Comparison of ENCODE assay signal across 1 cellular context in the genomic region with DNA sequence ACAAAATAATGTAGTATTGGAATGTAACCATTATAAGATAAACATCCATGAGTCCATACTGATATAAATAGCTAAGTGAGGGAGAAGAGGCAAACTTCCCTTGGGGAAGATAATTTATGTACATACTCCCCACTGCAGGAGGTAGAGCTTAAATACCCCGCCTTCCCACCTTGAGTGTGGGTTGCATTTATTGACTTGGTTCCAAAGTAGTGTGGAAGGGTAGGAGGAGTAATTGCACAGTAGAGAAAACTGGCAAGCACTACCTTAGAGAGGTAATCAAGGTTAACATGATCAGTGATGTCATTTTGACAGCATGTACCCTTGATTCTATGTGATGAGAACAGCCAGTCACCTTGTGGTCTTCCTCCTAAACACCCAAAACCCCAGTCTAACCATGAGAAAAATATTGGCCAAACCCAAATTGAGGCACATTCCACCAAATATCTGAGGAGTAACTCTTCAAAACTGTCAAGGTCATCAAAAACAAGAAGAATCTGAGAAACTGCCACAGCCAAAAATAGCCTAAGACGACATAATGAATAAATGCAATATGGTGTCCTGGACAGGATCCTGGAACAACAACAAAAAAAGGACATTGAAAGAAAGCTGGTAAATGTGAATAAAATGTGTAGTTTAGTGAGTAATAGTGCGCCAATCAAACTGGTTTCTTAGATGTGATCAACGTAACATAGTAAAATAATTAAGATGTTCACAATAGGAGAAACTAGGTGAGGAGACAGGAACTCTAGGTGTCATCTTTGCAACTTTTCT.
A peak's percentile ranks its signal among the peaks of the same experiment; 100 is the strongest.
TF ChIP-seq lines count a peak whose summit lies in the region.

No MANE protein-coding gene starts in this region.

TF ChIP-seq in K562, 482 proteins besides CTCF, POLR2A, EP300 and RAD21 (continued from another document and continues in another):
- TF ChIP-seq EZH2 (IDR thresholded peaks at IDR 0.05; ENCODE audit: borderline replicate concordance, low read depth, low read length) (no peak), BMI1 (IDR thresholded peaks at IDR 0.05; ENCODE audit: low read length) (no peak), CBFA2T2 (conservative IDR thresholded peaks at IDR 0.05) (no peak), SMARCE1 (IDR thresholded peaks at IDR 0.05) (0 out of 2 replicates have a peak, but pooled peaks have one; percentile 31), PYGO2 (tag; IDR thresholded peaks at IDR 0.05) (no peak), ZZZ3 (IDR thresholded peaks at IDR 0.05) (no peak), ZNF23 (CRISPR knock-in tag; IDR thresholded peaks at IDR 0.05) (no peak), BRD9 (IDR thresholded peaks at IDR 0.05; ENCODE audit: low read depth, partially characterized antibody) (peak; percentile 34), U2AF1 (optimal IDR thresholded peaks at IDR 0.05; ENCODE audit: low read depth, low read length) (no peak), CHD1 (IDR thresholded peaks at IDR 0.05; ENCODE audit: low read length) (no peak), ARID2 (IDR thresholded peaks at IDR 0.05) (0 out of 2 replicates have a peak, but pooled peaks have one; percentile 29), DIDO1 (tag; IDR thresholded peaks at IDR 0.05; ENCODE audit: low read depth) (no peak), SRSF1 (IDR thresholded peaks at IDR 0.05; ENCODE audit: low read depth, low read length) (no peak), MCM3 (IDR thresholded peaks at IDR 0.05) (no peak), SOX6 (IDR thresholded peaks at IDR 0.05) (no peak), ZNF589 (CRISPR knock-in tag; IDR thresholded peaks at IDR 0.05; ENCODE audit: low read depth) (no peak), BRD4 (IDR thresholded peaks at IDR 0.05) (no peak), C11orf30 (IDR thresholded peaks at IDR 0.05; ENCODE audit: low read depth) (peak; percentile 95), TAL1 (IDR thresholded peaks at IDR 0.05) (no peak), HNRNPK (IDR thresholded peaks at IDR 0.05; ENCODE audit: low read depth, low read length, poor library complexity, severe bottlenecking) (no peak), ZNF282 (CRISPR knock-in tag; IDR thresholded peaks at IDR 0.05) (no peak)
- TF ChIP-seq, protein P1, sequence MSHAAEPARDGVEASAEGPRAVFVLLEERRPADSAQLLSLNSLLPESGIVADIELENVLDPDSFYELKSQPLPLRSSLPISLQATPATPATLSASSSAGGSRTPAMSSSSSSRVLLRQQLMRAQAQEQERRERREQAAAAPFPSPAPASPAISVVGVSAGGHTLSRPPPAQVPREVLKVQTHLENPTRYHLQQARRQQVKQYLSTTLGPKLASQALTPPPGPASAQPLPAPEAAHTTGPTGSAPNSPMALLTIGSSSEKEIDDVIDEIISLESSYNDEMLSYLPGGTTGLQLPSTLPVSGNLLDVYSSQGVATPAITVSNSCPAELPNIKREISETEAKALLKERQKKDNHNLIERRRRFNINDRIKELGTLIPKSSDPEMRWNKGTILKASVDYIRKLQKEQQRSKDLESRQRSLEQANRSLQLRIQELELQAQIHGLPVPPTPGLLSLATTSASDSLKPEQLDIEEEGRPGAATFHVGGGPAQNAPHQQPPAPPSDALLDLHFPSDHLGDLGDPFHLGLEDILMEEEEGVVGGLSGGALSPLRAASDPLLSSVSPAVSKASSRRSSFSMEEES (CRISPR knock-in tag; IDR thresholded peaks at IDR 0.05) = no peak
- TF ChIP-seq, protein P2, sequence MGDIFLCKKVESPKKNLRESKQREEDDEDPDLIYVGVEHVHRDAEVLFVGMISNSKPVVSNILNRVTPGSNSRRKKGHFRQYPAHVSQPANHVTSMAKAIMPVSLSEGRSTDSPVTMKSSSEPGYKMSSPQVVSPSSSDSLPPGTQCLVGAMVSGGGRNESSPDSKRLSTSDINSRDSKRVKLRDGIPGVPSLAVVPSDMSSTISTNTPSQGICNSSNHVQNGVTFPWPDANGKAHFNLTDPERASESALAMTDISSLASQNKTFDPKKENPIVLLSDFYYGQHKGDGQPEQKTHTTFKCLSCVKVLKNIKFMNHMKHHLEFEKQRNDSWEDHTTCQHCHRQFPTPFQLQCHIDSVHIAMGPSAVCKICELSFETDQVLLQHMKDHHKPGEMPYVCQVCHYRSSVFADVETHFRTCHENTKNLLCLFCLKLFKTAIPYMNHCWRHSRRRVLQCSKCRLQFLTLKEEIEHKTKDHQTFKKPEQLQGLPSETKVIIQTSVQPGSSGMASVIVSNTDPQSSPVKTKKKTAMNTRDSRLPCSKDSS (IDR thresholded peaks at IDR 0.05; ENCODE audit: low read depth, partially characterized antibody) = no peak
- TF ChIP-seq, protein P3, sequence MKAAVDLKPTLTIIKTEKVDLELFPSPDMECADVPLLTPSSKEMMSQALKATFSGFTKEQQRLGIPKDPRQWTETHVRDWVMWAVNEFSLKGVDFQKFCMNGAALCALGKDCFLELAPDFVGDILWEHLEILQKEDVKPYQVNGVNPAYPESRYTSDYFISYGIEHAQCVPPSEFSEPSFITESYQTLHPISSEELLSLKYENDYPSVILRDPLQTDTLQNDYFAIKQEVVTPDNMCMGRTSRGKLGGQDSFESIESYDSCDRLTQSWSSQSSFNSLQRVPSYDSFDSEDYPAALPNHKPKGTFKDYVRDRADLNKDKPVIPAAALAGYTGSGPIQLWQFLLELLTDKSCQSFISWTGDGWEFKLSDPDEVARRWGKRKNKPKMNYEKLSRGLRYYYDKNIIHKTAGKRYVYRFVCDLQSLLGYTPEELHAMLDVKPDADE (conservative IDR thresholded peaks at IDR 0.05; ENCODE audit: control insufficient read depth, low read depth, low read length) = no peak
- TF ChIP-seq, protein P4, sequence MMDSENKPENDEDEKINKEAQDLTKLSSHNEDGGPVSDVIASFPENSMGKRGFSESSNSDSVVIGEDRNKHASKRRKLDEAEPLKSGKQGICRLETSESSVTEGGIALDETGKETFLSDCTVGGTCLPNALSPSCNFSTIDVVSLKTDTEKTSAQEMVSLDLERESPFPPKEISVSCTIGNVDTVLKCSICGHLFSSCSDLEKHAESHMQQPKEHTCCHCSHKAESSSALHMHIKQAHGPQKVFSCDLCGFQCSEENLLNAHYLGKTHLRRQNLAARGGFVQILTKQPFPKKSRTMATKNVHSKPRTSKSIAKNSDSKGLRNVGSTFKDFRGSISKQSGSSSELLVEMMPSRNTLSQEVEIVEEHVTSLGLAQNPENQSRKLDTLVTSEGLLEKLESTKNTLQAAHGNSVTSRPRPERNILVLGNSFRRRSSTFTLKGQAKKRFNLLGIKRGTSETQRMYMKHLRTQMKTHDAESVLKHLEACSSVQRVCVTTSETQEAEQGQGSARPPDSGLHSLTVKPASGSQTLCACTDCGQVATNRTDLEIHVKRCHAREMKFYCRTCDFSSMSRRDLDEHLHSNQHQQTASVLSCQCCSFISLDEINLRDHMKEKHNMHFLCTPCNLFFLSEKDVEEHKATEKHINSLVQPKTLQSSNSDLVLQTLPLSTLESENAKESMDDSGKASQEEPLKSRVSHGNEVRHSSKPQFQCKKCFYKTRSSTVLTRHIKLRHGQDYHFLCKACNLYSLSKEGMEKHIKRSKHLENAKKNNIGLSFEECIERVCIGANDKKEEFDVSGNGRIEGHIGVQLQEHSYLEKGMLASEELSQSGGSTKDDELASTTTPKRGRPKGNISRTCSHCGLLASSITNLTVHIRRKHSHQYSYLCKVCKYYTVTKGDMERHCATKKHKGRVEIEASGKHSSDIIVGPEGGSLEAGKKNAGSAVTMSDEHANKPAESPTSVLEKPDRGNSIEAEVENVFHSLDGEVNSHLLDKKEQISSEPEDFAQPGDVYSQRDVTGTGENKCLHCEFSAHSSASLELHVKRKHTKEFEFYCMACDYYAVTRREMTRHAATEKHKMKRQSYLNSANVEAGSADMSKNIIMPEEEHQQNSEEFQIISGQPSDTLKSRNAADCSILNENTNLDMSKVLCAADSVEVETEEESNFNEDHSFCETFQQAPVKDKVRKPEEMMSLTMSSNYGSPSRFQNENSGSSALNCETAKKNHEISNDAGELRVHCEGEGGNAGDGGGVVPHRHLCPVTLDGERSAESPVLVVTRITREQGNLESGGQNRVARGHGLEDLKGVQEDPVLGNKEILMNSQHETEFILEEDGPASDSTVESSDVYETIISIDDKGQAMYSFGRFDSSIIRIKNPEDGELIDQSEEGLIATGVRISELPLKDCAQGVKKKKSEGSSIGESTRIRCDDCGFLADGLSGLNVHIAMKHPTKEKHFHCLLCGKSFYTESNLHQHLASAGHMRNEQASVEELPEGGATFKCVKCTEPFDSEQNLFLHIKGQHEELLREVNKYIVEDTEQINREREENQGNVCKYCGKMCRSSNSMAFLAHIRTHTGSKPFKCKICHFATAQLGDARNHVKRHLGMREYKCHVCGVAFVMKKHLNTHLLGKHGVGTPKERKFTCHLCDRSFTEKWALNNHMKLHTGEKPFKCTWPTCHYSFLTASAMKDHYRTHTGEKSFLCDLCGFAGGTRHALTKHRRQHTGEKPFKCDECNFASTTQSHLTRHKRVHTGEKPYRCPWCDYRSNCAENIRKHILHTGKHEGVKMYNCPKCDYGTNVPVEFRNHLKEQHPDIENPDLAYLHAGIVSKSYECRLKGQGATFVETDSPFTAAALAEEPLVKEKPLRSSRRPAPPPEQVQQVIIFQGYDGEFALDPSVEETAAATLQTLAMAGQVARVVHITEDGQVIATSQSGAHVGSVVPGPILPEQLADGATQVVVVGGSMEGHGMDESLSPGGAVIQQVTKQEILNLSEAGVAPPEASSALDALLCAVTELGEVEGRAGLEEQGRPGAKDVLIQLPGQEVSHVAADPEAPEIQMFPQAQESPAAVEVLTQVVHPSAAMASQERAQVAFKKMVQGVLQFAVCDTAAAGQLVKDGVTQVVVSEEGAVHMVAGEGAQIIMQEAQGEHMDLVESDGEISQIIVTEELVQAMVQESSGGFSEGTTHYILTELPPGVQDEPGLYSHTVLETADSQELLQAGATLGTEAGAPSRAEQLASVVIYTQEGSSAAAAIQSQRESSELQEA (IDR thresholded peaks at IDR 0.05; ENCODE audit: low read depth) = no peak
- TF ChIP-seq, protein P5, sequence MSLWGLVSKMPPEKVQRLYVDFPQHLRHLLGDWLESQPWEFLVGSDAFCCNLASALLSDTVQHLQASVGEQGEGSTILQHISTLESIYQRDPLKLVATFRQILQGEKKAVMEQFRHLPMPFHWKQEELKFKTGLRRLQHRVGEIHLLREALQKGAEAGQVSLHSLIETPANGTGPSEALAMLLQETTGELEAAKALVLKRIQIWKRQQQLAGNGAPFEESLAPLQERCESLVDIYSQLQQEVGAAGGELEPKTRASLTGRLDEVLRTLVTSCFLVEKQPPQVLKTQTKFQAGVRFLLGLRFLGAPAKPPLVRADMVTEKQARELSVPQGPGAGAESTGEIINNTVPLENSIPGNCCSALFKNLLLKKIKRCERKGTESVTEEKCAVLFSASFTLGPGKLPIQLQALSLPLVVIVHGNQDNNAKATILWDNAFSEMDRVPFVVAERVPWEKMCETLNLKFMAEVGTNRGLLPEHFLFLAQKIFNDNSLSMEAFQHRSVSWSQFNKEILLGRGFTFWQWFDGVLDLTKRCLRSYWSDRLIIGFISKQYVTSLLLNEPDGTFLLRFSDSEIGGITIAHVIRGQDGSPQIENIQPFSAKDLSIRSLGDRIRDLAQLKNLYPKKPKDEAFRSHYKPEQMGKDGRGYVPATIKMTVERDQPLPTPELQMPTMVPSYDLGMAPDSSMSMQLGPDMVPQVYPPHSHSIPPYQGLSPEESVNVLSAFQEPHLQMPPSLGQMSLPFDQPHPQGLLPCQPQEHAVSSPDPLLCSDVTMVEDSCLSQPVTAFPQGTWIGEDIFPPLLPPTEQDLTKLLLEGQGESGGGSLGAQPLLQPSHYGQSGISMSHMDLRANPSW (CRISPR knock-in tag; IDR thresholded peaks at IDR 0.05) = no peak
- TF ChIP-seq, protein P6, sequence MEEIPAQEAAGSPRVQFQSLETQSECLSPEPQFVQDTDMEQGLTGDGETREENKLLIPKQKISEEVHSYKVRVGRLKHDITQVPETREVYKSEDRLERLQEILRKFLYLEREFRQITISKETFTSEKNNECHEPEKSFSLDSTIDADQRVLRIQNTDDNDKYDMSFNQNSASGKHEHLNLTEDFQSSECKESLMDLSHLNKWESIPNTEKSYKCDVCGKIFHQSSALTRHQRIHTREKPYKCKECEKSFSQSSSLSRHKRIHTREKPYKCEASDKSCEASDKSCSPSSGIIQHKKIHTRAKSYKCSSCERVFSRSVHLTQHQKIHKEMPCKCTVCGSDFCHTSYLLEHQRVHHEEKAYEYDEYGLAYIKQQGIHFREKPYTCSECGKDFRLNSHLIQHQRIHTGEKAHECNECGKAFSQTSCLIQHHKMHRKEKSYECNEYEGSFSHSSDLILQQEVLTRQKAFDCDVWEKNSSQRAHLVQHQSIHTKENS (CRISPR knock-in tag; IDR thresholded peaks at IDR 0.05) = no peak
- TF ChIP-seq, protein P7, sequence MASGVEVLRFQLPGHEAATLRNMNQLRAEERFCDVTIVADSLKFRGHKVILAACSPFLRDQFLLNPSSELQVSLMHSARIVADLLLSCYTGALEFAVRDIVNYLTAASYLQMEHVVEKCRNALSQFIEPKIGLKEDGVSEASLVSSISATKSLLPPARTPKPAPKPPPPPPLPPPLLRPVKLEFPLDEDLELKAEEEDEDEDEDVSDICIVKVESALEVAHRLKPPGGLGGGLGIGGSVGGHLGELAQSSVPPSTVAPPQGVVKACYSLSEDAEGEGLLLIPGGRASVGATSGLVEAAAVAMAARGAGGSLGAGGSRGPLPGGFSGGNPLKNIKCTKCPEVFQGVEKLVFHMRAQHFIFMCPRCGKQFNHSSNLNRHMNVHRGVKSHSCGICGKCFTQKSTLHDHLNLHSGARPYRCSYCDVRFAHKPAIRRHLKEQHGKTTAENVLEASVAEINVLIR (CRISPR knock-in tag; IDR thresholded peaks at IDR 0.05) = no peak
- TF ChIP-seq, protein P8, sequence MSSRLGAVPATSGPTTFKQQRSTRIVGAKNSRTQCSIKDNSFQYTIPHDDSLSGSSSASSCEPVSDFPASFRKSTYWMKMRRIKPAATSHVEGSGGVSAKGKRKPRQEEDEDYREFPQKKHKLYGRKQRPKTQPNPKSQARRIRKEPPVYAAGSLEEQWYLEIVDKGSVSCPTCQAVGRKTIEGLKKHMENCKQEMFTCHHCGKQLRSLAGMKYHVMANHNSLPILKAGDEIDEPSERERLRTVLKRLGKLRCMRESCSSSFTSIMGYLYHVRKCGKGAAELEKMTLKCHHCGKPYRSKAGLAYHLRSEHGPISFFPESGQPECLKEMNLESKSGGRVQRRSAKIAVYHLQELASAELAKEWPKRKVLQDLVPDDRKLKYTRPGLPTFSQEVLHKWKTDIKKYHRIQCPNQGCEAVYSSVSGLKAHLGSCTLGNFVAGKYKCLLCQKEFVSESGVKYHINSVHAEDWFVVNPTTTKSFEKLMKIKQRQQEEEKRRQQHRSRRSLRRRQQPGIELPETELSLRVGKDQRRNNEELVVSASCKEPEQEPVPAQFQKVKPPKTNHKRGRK (tag; IDR thresholded peaks at IDR 0.05) = no peak
- TF ChIP-seq, protein P9, sequence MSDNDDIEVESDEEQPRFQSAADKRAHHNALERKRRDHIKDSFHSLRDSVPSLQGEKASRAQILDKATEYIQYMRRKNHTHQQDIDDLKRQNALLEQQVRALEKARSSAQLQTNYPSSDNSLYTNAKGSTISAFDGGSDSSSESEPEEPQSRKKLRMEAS (CRISPR knock-in tag; IDR thresholded peaks at IDR 0.05) = no peak
- TF ChIP-seq, protein P10, sequence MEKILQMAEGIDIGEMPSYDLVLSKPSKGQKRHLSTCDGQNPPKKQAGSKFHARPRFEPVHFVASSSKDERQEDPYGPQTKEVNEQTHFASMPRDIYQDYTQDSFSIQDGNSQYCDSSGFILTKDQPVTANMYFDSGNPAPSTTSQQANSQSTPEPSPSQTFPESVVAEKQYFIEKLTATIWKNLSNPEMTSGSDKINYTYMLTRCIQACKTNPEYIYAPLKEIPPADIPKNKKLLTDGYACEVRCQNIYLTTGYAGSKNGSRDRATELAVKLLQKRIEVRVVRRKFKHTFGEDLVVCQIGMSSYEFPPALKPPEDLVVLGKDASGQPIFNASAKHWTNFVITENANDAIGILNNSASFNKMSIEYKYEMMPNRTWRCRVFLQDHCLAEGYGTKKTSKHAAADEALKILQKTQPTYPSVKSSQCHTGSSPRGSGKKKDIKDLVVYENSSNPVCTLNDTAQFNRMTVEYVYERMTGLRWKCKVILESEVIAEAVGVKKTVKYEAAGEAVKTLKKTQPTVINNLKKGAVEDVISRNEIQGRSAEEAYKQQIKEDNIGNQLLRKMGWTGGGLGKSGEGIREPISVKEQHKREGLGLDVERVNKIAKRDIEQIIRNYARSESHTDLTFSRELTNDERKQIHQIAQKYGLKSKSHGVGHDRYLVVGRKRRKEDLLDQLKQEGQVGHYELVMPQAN (IDR thresholded peaks at IDR 0.05; ENCODE audit: borderline replicate concordance) = no peak; the same call in 1 of the 2 replicates
